In genomic region chr17:62941358-62941991, GRCh38 we compare ENCODE assay signal across 2 cellular contexts.
TF ChIP-seq lines count a peak whose summit lies in the region.

No MANE protein-coding gene starts in this region.

TF ChIP-seq in HCT116, 20 proteins besides CTCF, POLR2A, EP300 and RAD21 (continued from another document):
- no peak for TF ChIP-seq EZH2phosphoT487 (IDR thresholded peaks at IDR 0.05; ENCODE audit: borderline replicate concordance)

TF ChIP-seq in K562, 482 proteins besides CTCF, POLR2A, EP300 and RAD21:
- TF ChIP-seq, protein P1, sequence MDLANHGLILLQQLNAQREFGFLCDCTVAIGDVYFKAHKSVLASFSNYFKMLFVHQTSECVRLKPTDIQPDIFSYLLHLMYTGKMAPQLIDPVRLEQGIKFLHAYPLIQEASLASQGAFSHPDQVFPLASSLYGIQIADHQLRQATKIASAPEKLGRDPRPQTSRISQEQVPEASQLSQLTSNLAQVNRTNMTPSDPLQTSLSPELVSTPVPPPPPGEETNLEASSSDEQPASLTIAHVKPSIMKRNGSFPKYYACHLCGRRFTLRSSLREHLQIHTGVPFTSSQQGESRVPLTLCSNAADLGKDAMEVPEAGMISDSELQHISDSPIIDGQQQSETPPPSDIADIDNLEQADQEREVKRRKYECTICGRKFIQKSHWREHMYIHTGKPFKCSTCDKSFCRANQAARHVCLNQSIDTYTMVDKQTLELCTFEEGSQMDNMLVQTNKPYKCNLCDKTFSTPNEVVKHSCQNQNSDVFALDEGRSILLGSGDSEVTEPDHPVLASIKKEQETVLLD (IDR thresholded peaks at IDR 0.05): no peak
- TF ChIP-seq ZNF785 (CRISPR knock-in tag; IDR thresholded peaks at IDR 0.05) (no peak), NR3C1 (CRISPR knock-in tag; IDR thresholded peaks at IDR 0.05) (no peak), DNMT1 (IDR thresholded peaks at IDR 0.05) (no peak), ZKSCAN8 (CRISPR knock-in tag; IDR thresholded peaks at IDR 0.05) (no peak), PTBP1 (IDR thresholded peaks at IDR 0.05; ENCODE audit: low read depth, low read length) (no peak), CEBPG (CRISPR knock-in tag; IDR thresholded peaks at IDR 0.05) (0 out of 2 replicates have a peak, but pooled peaks have one; percentile 19), CEBPG (tag; conservative IDR thresholded peaks at IDR 0.05 in 1 of 2, IDR thresholded peaks at IDR 0.05 in 1 of 2) (peak; percentile 64 to 70), HDAC8 (tag; IDR thresholded peaks at IDR 0.05) (no peak), RBM15 (IDR thresholded peaks at IDR 0.05; ENCODE audit: insufficient read depth, low read length) (no peak), XRCC5 (IDR thresholded peaks at IDR 0.05; ENCODE audit: low read depth, low read length) (no peak), MYC (IDR thresholded peaks at IDR 0.05; ENCODE audit: low read depth, low read length) (no peak), MYC (CRISPR knock-in tag; IDR thresholded peaks at IDR 0.05; ENCODE audit: borderline replicate concordance, low read depth) (no peak), TRIM28 (IDR thresholded peaks at IDR 0.05) (0 out of 2 replicates have a peak, but pooled peaks have one; percentile 50), POLR3G (IDR thresholded peaks at IDR 0.05; ENCODE audit: extremely low read depth, insufficient read length, insufficient replicate concordance) (no peak), ARNT (IDR thresholded peaks at IDR 0.05) (no peak), CBX3 (IDR thresholded peaks at IDR 0.05; ENCODE audit: borderline replicate concordance in 1 of 2, low read length in 2 of 2) (peak in 1 of 2 experiments; percentile 48; a peak in 1 of 3 replicates), HIVEP1 (CRISPR knock-in tag; IDR thresholded peaks at IDR 0.05) (no peak), ATF3 (IDR thresholded peaks at IDR 0.05) (peak; percentile 69), ATF3 (CRISPR knock-in tag; conservative IDR thresholded peaks at IDR 0.05) (no peak), TRIM24 (IDR thresholded peaks at IDR 0.05) (peak; percentile 12 to 49; a peak in 2 of 4 replicates), BCOR (IDR thresholded peaks at IDR 0.05) (no peak), ZNF431 (CRISPR knock-in tag; IDR thresholded peaks at IDR 0.05) (no peak), ZNF347 (CRISPR knock-in tag; IDR thresholded peaks at IDR 0.05; ENCODE audit: low read depth) (no peak), ZNF512 (tag; IDR thresholded peaks at IDR 0.05) (no peak), ZNF280A (IDR thresholded peaks at IDR 0.05; ENCODE audit: low read depth, partially characterized antibody) (peak; percentile 37), ZNF696 (CRISPR knock-in tag; conservative IDR thresholded peaks at IDR 0.05) (no peak), CEBPB (tag; IDR thresholded peaks at IDR 0.05) (peak; percentile 43; the same call in 1 of the 2 replicates)
- TF ChIP-seq, protein P2, sequence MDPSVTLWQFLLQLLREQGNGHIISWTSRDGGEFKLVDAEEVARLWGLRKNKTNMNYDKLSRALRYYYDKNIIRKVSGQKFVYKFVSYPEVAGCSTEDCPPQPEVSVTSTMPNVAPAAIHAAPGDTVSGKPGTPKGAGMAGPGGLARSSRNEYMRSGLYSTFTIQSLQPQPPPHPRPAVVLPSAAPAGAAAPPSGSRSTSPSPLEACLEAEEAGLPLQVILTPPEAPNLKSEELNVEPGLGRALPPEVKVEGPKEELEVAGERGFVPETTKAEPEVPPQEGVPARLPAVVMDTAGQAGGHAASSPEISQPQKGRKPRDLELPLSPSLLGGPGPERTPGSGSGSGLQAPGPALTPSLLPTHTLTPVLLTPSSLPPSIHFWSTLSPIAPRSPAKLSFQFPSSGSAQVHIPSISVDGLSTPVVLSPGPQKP (CRISPR knock-in tag; IDR thresholded peaks at IDR 0.05): no peak
- TF ChIP-seq, protein P3, sequence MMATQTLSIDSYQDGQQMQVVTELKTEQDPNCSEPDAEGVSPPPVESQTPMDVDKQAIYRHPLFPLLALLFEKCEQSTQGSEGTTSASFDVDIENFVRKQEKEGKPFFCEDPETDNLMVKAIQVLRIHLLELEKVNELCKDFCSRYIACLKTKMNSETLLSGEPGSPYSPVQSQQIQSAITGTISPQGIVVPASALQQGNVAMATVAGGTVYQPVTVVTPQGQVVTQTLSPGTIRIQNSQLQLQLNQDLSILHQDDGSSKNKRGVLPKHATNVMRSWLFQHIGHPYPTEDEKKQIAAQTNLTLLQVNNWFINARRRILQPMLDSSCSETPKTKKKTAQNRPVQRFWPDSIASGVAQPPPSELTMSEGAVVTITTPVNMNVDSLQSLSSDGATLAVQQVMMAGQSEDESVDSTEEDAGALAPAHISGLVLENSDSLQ (IDR thresholded peaks at IDR 0.05): peak; percentile 69
- TF ChIP-seq, protein P4, sequence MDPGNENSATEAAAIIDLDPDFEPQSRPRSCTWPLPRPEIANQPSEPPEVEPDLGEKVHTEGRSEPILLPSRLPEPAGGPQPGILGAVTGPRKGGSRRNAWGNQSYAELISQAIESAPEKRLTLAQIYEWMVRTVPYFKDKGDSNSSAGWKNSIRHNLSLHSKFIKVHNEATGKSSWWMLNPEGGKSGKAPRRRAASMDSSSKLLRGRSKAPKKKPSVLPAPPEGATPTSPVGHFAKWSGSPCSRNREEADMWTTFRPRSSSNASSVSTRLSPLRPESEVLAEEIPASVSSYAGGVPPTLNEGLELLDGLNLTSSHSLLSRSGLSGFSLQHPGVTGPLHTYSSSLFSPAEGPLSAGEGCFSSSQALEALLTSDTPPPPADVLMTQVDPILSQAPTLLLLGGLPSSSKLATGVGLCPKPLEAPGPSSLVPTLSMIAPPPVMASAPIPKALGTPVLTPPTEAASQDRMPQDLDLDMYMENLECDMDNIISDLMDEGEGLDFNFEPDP (CRISPR knock-in tag; IDR thresholded peaks at IDR 0.05): no peak
- TF ChIP-seq, protein P5, sequence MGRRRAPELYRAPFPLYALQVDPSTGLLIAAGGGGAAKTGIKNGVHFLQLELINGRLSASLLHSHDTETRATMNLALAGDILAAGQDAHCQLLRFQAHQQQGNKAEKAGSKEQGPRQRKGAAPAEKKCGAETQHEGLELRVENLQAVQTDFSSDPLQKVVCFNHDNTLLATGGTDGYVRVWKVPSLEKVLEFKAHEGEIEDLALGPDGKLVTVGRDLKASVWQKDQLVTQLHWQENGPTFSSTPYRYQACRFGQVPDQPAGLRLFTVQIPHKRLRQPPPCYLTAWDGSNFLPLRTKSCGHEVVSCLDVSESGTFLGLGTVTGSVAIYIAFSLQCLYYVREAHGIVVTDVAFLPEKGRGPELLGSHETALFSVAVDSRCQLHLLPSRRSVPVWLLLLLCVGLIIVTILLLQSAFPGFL (CRISPR knock-in tag; IDR thresholded peaks at IDR 0.05): no peak
